12 cellular contexts compared by ENCODE assay signal in the genomic region with DNA sequence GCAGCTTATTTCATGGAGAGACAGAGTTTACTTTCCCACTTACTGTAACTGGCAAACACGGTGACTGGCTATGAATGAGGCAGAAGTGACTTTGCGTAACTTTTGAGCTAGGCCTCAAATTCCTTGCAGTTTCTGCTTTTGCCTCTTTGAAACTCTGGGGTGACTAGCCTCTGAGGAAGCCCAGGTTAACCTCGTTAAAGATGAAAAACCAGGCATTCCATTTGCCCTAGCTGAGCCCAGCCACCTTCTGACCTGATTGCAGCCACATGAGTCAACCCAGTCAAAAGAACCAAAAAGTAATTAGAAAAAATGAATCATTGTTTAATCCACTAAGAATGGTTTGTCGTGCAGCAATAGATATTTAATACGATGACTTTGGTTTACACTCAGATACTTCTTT. TPM values are rescaled to one million over a fixed set of nuclear protein-coding genes. Genes with fewer than 3 reads are reported as not detected.
A peak's percentile ranks its signal among the peaks of the same experiment; 100 is the strongest.
DNase-seq lines count a peak whose midpoint lies in the region; ATAC-seq, FAIRE-seq and TF ChIP-seq lines count a peak whose summit lies in the region.
"Had no signal": no experiment of that assay in that cellular context is flagged by ENCODE, and none has a peak within 500 bp of the region (broad histone marks: within the 10 kb centered on the region; RNA-seq: fewer than 3 reads in every experiment).

No MANE protein-coding gene starts in this region.

- H3K4me1 Mint-ChIP-seq in stimulated activated naive B cell treated with anti-CD40 and anti-IgM and Interleukin-4, amounts not matched to agents 10 μg/mL and 1 μg/mL and 100 μg/mL, for 72 hours, result no peaks in the 10 kb centered on the region

- H3K18ac ChIP-seq in H1 (ENCODE audit: extremely low read depth, low read length), result no peak overlapping the region

- no peak overlapping the region for H4K8ac ChIP-seq in H1 (ENCODE audit: extremely low read depth, insufficient read depth, low read length)

- no peak overlapping the region for H2AK5ac ChIP-seq in H1 (ENCODE audit: low read depth, low read length)

- no peak overlapping the region for H3K23ac ChIP-seq in H1 (ENCODE audit: insufficient read length)

- H2BK5ac ChIP-seq in H1 (ENCODE audit: low read depth, low read length), result no peak overlapping the region

- no peak overlapping the region for H2BK12ac ChIP-seq in H1 (ENCODE audit: low read depth, low read length)

- peak; percentile 60 for FAIRE-seq in H1 (lab: Jason Lieb, UNC)

- TF ChIP-seq EP300 in H1 (IDR thresholded peaks at IDR 0.05; ENCODE audit: borderline replicate concordance in 1 of 2, low read depth in 2 of 2, low read length in 2 of 2), result no peak

- H4K5ac ChIP-seq in H1 (ENCODE audit: insufficient read length, low read depth, low read length), result no peak overlapping the region

- H3K56ac ChIP-seq in H1 (replicated peaks; ENCODE audit: insufficient read length, low read depth, low read length), result no peak overlapping the region

- no peak for TF ChIP-seq POLR2A in H1 (IDR thresholded peaks at IDR 0.05; ENCODE audit: control extremely low read depth in 1 of 2, low read depth in 2 of 2, low read length in 2 of 2)

- CTCF ChIA-PET in H1 (lab: Charles Lee; ENCODE audit: partially characterized antibody), result interaction anchor here (0.6 kb wide), 1 partner anchor 66 kb away, joined by 4 read pairs; no protein-coding TSS in a partner anchor

- in situ Hi-C loops in GM23248 (cut with MboI), result no loop called here

- WGBS in GM23248 (ENCODE audit: low coverage in 1 of 2, low lambda C conversion rate in 2 of 2, missing lambda C conversion rate in 2 of 2), 2 experiments, result 1 to 4% methylated on average over 5 of the region's 5 CpGs
- WGBS in H1 (ENCODE audit: extremely low coverage in 1 of 2, insufficient coverage in 1 of 2, insufficient read length in 1 of 2, insufficient replicate concordance in 2 of 2, low coverage in 1 of 2, low lambda C conversion rate in 2 of 2, missing lambda C conversion rate in 1 of 2), 2 experiments, result 86% methylated on average over 5 of the region's 5 CpGs; no CpG with 5 or more reads in 1 of the 2 experiments

- no peak overlapping the region for H2BK20ac ChIP-seq in H1 (ENCODE audit: low read length)

- no peak for ATAC-seq in stimulated activated naive B cell treated with anti-CD40 and anti-IgM and Interleukin-4, amounts not matched to agents 10 μg/mL and 1 μg/mL and 100 μg/mL, for 72 hours (replicated peaks)

- H3K9me3 ChIP-seq in GM23248 (ENCODE audit: low read depth) (no peaks in the 10 kb centered on the region), H1 (ENCODE audit: insufficient read depth in 2 of 2, low read depth in 1 of 2, low read length in 1 of 2) (no peaks in the 10 kb centered on the region)

- no peak overlapping the region for H2BK120ac ChIP-seq in H1 (replicated peaks; ENCODE audit: low read depth, low read length)

- H3K4me1 ChIP-seq in GM23248 (ENCODE audit: insufficient read depth) (peaks cover 14% of the 10 kb centered on the region), H1 (replicated peaks in 1 of 4; ENCODE audit: control insufficient read depth in 3 of 4, insufficient read depth in 4 of 4, low read length in 3 of 4) (no peaks in the 10 kb centered on the region)

- no peaks in the 10 kb centered on the region for H4K20me1 ChIP-seq in GM23248 (ENCODE audit: insufficient read depth)
- H4K20me1 ChIP-seq in H1 (replicated peaks in 1 of 2; ENCODE audit: control insufficient read depth in 1 of 2, insufficient read depth in 2 of 2, low read length in 2 of 2), result no peaks in the 10 kb centered on the region

- H3K27me3 ChIP-seq in GM23248 (replicated peaks; ENCODE audit: insufficient read depth), result no peaks in the 10 kb centered on the region
- H3K27me3 ChIP-seq in H1 (replicated peaks in 1 of 4; ENCODE audit: control insufficient read depth in 3 of 4, extremely low read depth in 1 of 4, insufficient read depth in 3 of 4, low read length in 3 of 4), result no peaks in the 10 kb centered on the region

- H3K27ac Mint-ChIP-seq in stimulated activated naive B cell treated with anti-CD40 and anti-IgM and Interleukin-4, amounts not matched to agents 10 μg/mL and 1 μg/mL and 100 μg/mL, for 72 hours, result no peak overlapping the region

- H3F3A ChIP-seq in GM23248 (ENCODE audit: insufficient read depth), result peaks cover 14% of the 10 kb centered on the region

- no peaks in the 10 kb centered on the region for H3K9me2 ChIP-seq in GM23248 (ENCODE audit: insufficient read depth)

- H3K79me2 ChIP-seq in GM23248 (ENCODE audit: insufficient read depth) (no peaks in the 10 kb centered on the region), H1 (ENCODE audit: control insufficient read depth in 1 of 2, insufficient read depth in 2 of 2, low read length in 2 of 2) (no peaks in the 10 kb centered on the region)

- H2AFZ ChIP-seq in GM23248 (no peak overlapping the region), H1 (ENCODE audit: low read length) (peak overlapping the region; percentile 89)

- H3K4ac ChIP-seq in H1 (replicated peaks; ENCODE audit: insufficient read length, low read depth, low read length), result no peak overlapping the region

- H3K36me3 ChIP-seq in GM23248 (ENCODE audit: low read depth) (no peaks in the 10 kb centered on the region), H1 (ENCODE audit: control insufficient read depth in 2 of 4, insufficient read depth in 4 of 4, low read length in 3 of 4) (no peaks in the 10 kb centered on the region)

- H3K4me3 ChIP-seq in GM23248 (no peak overlapping the region), H1 (ENCODE audit: extremely low read depth in 1 of 4, insufficient read depth in 2 of 4, low read depth in 3 of 4, low read length in 4 of 4) (no peak overlapping the region)
- H3K4me3 ChIP-seq: SK-N-MC had no signal

- H3K4me3 Mint-ChIP-seq in stimulated activated naive B cell treated with anti-CD40 and anti-IgM and Interleukin-4, amounts not matched to agents 10 μg/mL and 1 μg/mL and 100 μg/mL, for 72 hours, result no peak overlapping the region

- H4K91ac ChIP-seq in H1 (replicated peaks; ENCODE audit: insufficient read length, low read length), result no peak overlapping the region

- H3K27me3 Mint-ChIP-seq in stimulated activated naive B cell treated with anti-CD40 and anti-IgM and Interleukin-4, amounts not matched to agents 10 μg/mL and 1 μg/mL and 100 μg/mL, for 72 hours, result peaks cover 14 to 21% of the 10 kb centered on the region in 2 donors

- H3K4me2 ChIP-seq in GM23248 (ENCODE audit: unreplicated experiment) (peak overlapping the region; percentile 46), H1 (ENCODE audit: insufficient read depth in 1 of 2, low read depth in 2 of 2, low read length in 2 of 2) (no peak overlapping the region)

- H3K36me3 Mint-ChIP-seq in stimulated activated naive B cell treated with anti-CD40 and anti-IgM and Interleukin-4, amounts not matched to agents 10 μg/mL and 1 μg/mL and 100 μg/mL, for 72 hours, result no peaks in the 10 kb centered on the region

- peak overlapping the region; percentile 63 for H3K27ac ChIP-seq in GM23248
- H3K27ac ChIP-seq in H1 (ENCODE audit: low read depth, low read length), result no peak overlapping the region
- H3K27ac ChIP-seq: SK-N-MC had no signal

- TF ChIP-seq RAD21 in H1 (IDR thresholded peaks at IDR 0.05 in 1 of 2, conservative IDR thresholded peaks at IDR 0.05 in 1 of 2; ENCODE audit: low read depth in 2 of 2, low read length in 2 of 2), result no peak

- TF ChIP-seq CTCF in H1 (IDR thresholded peaks at IDR 0.05; ENCODE audit: control extremely low read depth in 1 of 3, insufficient read depth in 1 of 3, low read depth in 1 of 3, low read length in 3 of 3), result no peak

- H3K14ac ChIP-seq in H1 (ENCODE audit: insufficient read length), result no peak overlapping the region

- H3K9me3 Mint-ChIP-seq in stimulated activated naive B cell treated with anti-CD40 and anti-IgM and Interleukin-4, amounts not matched to agents 10 μg/mL and 1 μg/mL and 100 μg/mL, for 72 hours, result peaks cover 0 to 1% of the 10 kb centered on the region in 2 donors

- H2BK15ac ChIP-seq in H1 (ENCODE audit: low read length), result no peak overlapping the region

- peak; percentile 91 for DNase-seq in GM23248
- DNase-seq in NCI-H226, result peak; percentile 72
- peak in 1 of 2 experiments; percentile 10 for DNase-seq in H1 (ENCODE audit: low read depth in 1 of 2, low spot score in 2 of 2)
- DNase-seq in renal cortical epithelial cell (ENCODE audit: low read depth), result peak; percentile 98
- no peak for DNase-seq in NCI-H1694 treated with DMSO at 0.1 percent for 48 hours (lab: John Stamatoyannopoulos, UW)
- DNase-seq in stimulated activated naive B cell treated with anti-CD40 and anti-IgM and Interleukin-4, amounts not matched to agents 10 μg/mL and 1 μg/mL and 100 μg/mL, for 72 hours, result no peak
- DNase-seq in NCI-H2081 (lab: John Stamatoyannopoulos, UW), result no peak
- DNase-seq: activated CD4-positive, alpha-beta T cell treated with anti-CD3 and anti-CD28 coated beads, Interleukin-2, amount 50 U/mL, for 1 hour; activated gamma-delta T cell; NCI-H2227 treated with DMSO at 0.1 percent for 48 hours; trophoblast cell had no signal

- H3K79me1 ChIP-seq in H1 (ENCODE audit: low read depth, low read length), result no peaks in the 10 kb centered on the region

- H3K9ac ChIP-seq in GM23248 (peak overlapping the region; percentile 25), H1 (replicated peaks in 1 of 4; ENCODE audit: extremely low read depth in 1 of 4, low read depth in 3 of 4, low read length in 3 of 4) (no peak overlapping the region)

- POLR2A ChIA-PET in H1 (lab: Charles Lee; ENCODE audit: partially characterized antibody), result interaction anchor here (1.2 kb wide), 1 partner anchor 20 kb away, joined by 3 read pairs; no protein-coding TSS in a partner anchor

- H3K23me2 ChIP-seq in H1 (ENCODE audit: low read depth, low read length), result no peaks in the 10 kb centered on the region

TF ChIP-seq in H1, 55 proteins besides CTCF, POLR2A, EP300 and RAD21 (continues in another document):
- TF ChIP-seq CBX8 (IDR thresholded peaks at IDR 0.05; ENCODE audit: borderline replicate concordance, low read depth, low read length), result no peak
- no peak for TF ChIP-seq NANOG (IDR thresholded peaks at IDR 0.05; ENCODE audit: insufficient read depth, low read depth, low read length, poor library complexity, severe bottlenecking)
- no peak for TF ChIP-seq FOSL1 (IDR thresholded peaks at IDR 0.05; ENCODE audit: insufficient read depth, low read depth, low read length)
- no peak for TF ChIP-seq KDM5A (IDR thresholded peaks at IDR 0.05; ENCODE audit: low read length)
- no peak for TF ChIP-seq SUZ12 (IDR thresholded peaks at IDR 0.05; ENCODE audit: low read length)

RNA-seq across cellular contexts. Expression of gene PRMT6, which starts 20.4 kb away (rescaled TPM):
- total RNA-seq in GM23248 (2014; rRNA removed; shearing (Covaris generic)), result 17.8 and 25.9 TPM in 2 replicates
- polyA plus RNA-seq in GM23248 (2016; fragmentation: Nextera tagmentation; extraction: Ambion mirVana) (24.0 and 25.9 TPM in 2 replicates), H1 (2011; rRNA removed) (23.6 and 27.7 TPM in 2 replicates)
- total RNA-seq in H1 (2021; fragmentation: NEBNext Ultra II Directional; extraction: Animal tissue kit (Norgen Biotek cat#: 25700)), result 38.2 and 38.4 TPM in 2 replicates
- 32.3 TPM for polyA plus RNA-seq in H1 (2011; cell fraction: cytosol; rRNA removed)
- polyA plus RNA-seq in H1 (2011; cell fraction: nucleus; rRNA removed), result 19.1 TPM
- 28.8 to 31.0 TPM (median 30.0 TPM) in 4 replicates for polyA plus RNA-seq in H1 (2012, experiment 1 of 2)
- polyA plus RNA-seq in H1 (2012, experiment 2 of 2), result 15.8 TPM
- 19.3 TPM for polyA plus RNA-seq in H1 (2013, experiment 1 of 2)
- 18.5 TPM for polyA plus RNA-seq in H1 (2013, experiment 2 of 2)
- polyA minus RNA-seq in H1 (2011; rRNA and poly(A)+ RNA removed), result 20.7 and 22.0 TPM in 2 replicates
- polyA minus RNA-seq in H1 (2011; cell fraction: cytosol; rRNA and poly(A)+ RNA removed), result 22.9 TPM
- 21.0 TPM for polyA minus RNA-seq in H1 (2011; cell fraction: nucleus; rRNA and poly(A)+ RNA removed)
- total RNA-seq in renal cortical epithelial cell, result 24.7 and 35.2 TPM in 2 replicates

Comparison
In these comparisons a context has a peak if more than half of its experiments do, and no peak if none do; other contexts are left out.
1. DNase-seq: peak in GM23248 (single experiment), NCI-H226 (single experiment) and renal cortical epithelial cell (single experiment); none in NCI-H1694 treated with DMSO at 0.1 percent for 48 hours (single experiment), stimulated activated naive B cell treated with anti-CD40 and anti-IgM and Interleukin-4, amounts not matched to agents 10 μg/mL and 1 μg/mL and 100 μg/mL, for 72 hours (single experiment) and NCI-H2081 (0 of 2).